ENCODE assay signal across 7 cellular contexts in the genomic region with DNA sequence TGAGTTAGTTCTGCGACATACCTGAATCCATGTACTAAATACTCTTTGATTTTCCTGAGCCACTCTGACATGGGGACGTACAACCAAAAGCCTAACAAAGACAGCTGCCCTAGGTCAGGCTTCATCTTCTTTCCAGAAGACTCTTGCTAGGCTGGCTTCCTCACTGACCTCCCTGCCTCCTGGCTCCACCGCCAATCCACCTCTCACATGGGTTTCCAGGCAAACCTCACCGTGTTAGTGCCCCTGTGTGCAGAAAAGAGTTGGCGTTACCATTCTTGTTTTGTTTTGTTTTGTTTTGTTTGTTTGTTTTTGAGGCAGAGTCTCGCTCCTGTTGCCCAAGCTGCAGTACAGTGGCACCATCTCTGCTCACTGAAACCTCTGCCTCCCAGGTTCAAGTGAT.
"Had no signal": no experiment of that assay in that cellular context is flagged by ENCODE, and none has a peak within 500 bp of the region (broad histone marks: within the 10 kb centered on the region; RNA-seq: fewer than 3 reads in every experiment).

No MANE protein-coding gene starts in this region.

- H3K4me1 ChIP-seq: HAP-1 had no signal

- H3K9me3 Mint-ChIP-seq: HFFc6 had no signal

- H3K4me3 ChIP-seq: HAP-1, K562 had no signal

- H3K36me3 ChIP-seq: HAP-1 had no signal

- H3K9me3 ChIP-seq: HAP-1 had no signal

- DNase-seq: GOT3, H7, HFFc6, IMR-90 had no signal

- H3K4me3 Mint-ChIP-seq: HFFc6 had no signal

- H3K27ac Mint-ChIP-seq: HFFc6 had no signal

- H3K27ac ChIP-seq: HL-60 had no signal
